Comparison of ENCODE assay signal across 25 cellular contexts in genomic region chr3:66702126-66702525, GRCh38.
DNase-seq lines count a peak whose midpoint lies in the region; ATAC-seq and TF ChIP-seq lines count a peak whose summit lies in the region.
"Had no signal": no experiment of that assay in that cellular context is flagged by ENCODE, and none has a peak within 500 bp of the region (broad histone marks: within the 10 kb centered on the region; RNA-seq: fewer than 3 reads in every experiment).

No MANE protein-coding gene starts in this region.

- TF ChIP-seq EP300 in esophagus muscularis mucosa (IDR thresholded peaks at IDR 0.05) (no peak), transverse colon (IDR thresholded peaks at IDR 0.05; ENCODE audit: low read depth) (peak; percentile 20)

- H3K27ac Mint-ChIP-seq in nephron = peak overlapping the region in 2 of 3 experiments; percentile 49 to 63
- no peak overlapping the region for H3K27ac Mint-ChIP-seq in activated CD4-positive, alpha-beta memory T cell treated with anti-CD3 and anti-CD28 coated beads, Interleukin-2, amount 10 ng/mL, durations not matched to agents 7 days and 5 days
- H3K27ac Mint-ChIP-seq: CD14-positive monocyte had no signal

- in situ Hi-C loops in transverse colon (cut with MboI; ENCODE audit: low pct_ligation_motif_present in 1 of 4, low pct_unique_long_range_greater_than_20kb in 1 of 4, low sequenced_read_pairs in 3 of 4) = no loop called here

- no peaks in the 10 kb centered on the region for H3K9me3 Mint-ChIP-seq in nephron
- H3K9me3 Mint-ChIP-seq in activated CD4-positive, alpha-beta memory T cell treated with anti-CD3 and anti-CD28 coated beads, Interleukin-2, amount 10 ng/mL, durations not matched to agents 7 days and 5 days = no peaks in the 10 kb centered on the region
- H3K9me3 Mint-ChIP-seq: CD8-positive, alpha-beta memory T cell had no signal

- no peak overlapping the region for H3K27ac ChIP-seq in OCI-LY7 (ENCODE audit: low read depth, low read length, poor library complexity, severe bottlenecking)
- H3K27ac ChIP-seq in esophagus muscularis mucosa (replicated peaks in 1 of 4) = peak overlapping the region; percentile 51 to 73 (median 58)
- H3K27ac ChIP-seq in transverse colon = peak overlapping the region in 3 of 4 donors; percentile 49 to 67 (median 67)

- BruUV-seq in OCI-LY7 (replicated peaks; lab: Mats Ljungman, UMichigan) = no TSS peak

- no peaks in the 10 kb centered on the region for H4K20me1 ChIP-seq in OCI-LY7 (ENCODE audit: insufficient read depth, low read length)

- TF ChIP-seq POLR2A in esophagus muscularis mucosa (IDR thresholded peaks at IDR 0.05; ENCODE audit: low read depth) (no peak), transverse colon (IDR thresholded peaks at IDR 0.05) (no peak)

- H3K36me3 Mint-ChIP-seq in nephron (ENCODE audit: low read depth) = no peaks in the 10 kb centered on the region
- H3K36me3 Mint-ChIP-seq in activated CD4-positive, alpha-beta memory T cell treated with anti-CD3 and anti-CD28 coated beads, Interleukin-2, amount 10 ng/mL, durations not matched to agents 7 days and 5 days (ENCODE audit: low read depth) = no peaks in the 10 kb centered on the region
- H3K36me3 Mint-ChIP-seq: CD14-positive monocyte; CD8-positive, alpha-beta memory T cell had no signal

- intact Hi-C loops in OCI-LY7 (cut with micrococcal nuclease; ENCODE audit: unreplicated experiment) (no loop called here), esophagus muscularis mucosa (cut with DNase I) (no loop called here), transverse colon (cut with DNase I; ENCODE audit: low total_unique reads) (loop anchor here (10.0 kb wide), 1 partner anchor 287 kb away; no protein-coding TSS in a partner anchor), cardiac septum (cut with DNase I) (no loop called here)

- peaks cover 8% of the 10 kb centered on the region for H3K4me1 ChIP-seq in OCI-LY7 (ENCODE audit: insufficient read depth, low read length, poor library complexity, severe bottlenecking)
- H3K4me1 ChIP-seq in esophagus muscularis mucosa = peaks cover 0 to 41% (median 34%) of the 10 kb centered on the region in 4 donors
- H3K4me1 ChIP-seq in transverse colon = no peaks in the 10 kb centered on the region
- H3K4me1 ChIP-seq: BE2C had no signal

- ATAC-seq in GM18498 (IDR thresholded peaks at IDR 0.05; ENCODE audit: unreplicated experiment) = no peak
- ATAC-seq in GM19452 (IDR thresholded peaks at IDR 0.05; ENCODE audit: unreplicated experiment) = no peak
- ATAC-seq: Panc1 had no signal

- 0 out of 2 replicates have a peak overlapping the region, but pooled peaks have one; percentile 23 for H3K4me2 ChIP-seq in OCI-LY7 (ENCODE audit: low read length)

- H3K9me2 ChIP-seq in OCI-LY7 (ENCODE audit: insufficient read depth, low read length) = 0 out of 2 replicates have a peak, but pooled peaks cover 4% of the 10 kb centered on the region

- no peaks in the 10 kb centered on the region for H3K36me3 ChIP-seq in OCI-LY7 (ENCODE audit: insufficient read depth, low read length)
- no peaks in the 10 kb centered on the region for H3K36me3 ChIP-seq in esophagus muscularis mucosa
- H3K36me3 ChIP-seq in transverse colon = no peaks in the 10 kb centered on the region
- H3K36me3 ChIP-seq: BE2C had no signal

- POLR2A ChIA-PET in OCI-LY7 (lab: Charles Lee) = no interaction called here
- POLR2A ChIA-PET in activated CD4-positive, alpha-beta memory T cell treated with anti-CD3 and anti-CD28 coated beads, Interleukin-2, amount 10 ng/mL, durations not matched to agents 7 days and 5 days (lab: Charles Lee) = no interaction called here

- H3K27me3 ChIP-seq in esophagus muscularis mucosa = no peaks in the 10 kb centered on the region
- no peaks in the 10 kb centered on the region for H3K27me3 ChIP-seq in transverse colon
- H3K27me3 ChIP-seq: BE2C had no signal

- WGBS in esophagus muscularis mucosa = 62% methylated on average over 3 of the region's 3 CpGs
- WGBS in transverse colon (ENCODE audit: low coverage in 1 of 2), 2 donors = 63 to 66% methylated on average over 2 to 3 of the region's 3 CpGs

- no peaks in the 10 kb centered on the region for H3K79me2 ChIP-seq in OCI-LY7 (ENCODE audit: insufficient read depth, low read depth, low read length)

- H3K4me3 Mint-ChIP-seq in nephron = no peak overlapping the region
- H3K4me3 Mint-ChIP-seq in activated CD4-positive, alpha-beta memory T cell treated with anti-CD3 and anti-CD28 coated beads, Interleukin-2, amount 10 ng/mL, durations not matched to agents 7 days and 5 days = no peak overlapping the region
- H3K4me3 Mint-ChIP-seq: CD14-positive monocyte; CD8-positive, alpha-beta memory T cell had no signal

- H3K4me3 ChIP-seq in OCI-LY7 (ENCODE audit: low read depth, low read length, poor library complexity, severe bottlenecking) = no peak overlapping the region
- no peak overlapping the region for H3K4me3 ChIP-seq in esophagus muscularis mucosa
- no peak overlapping the region for H3K4me3 ChIP-seq in transverse colon

- H3K9me3 ChIP-seq in OCI-LY7 (ENCODE audit: low read length) (no peaks in the 10 kb centered on the region), esophagus muscularis mucosa (no peaks in the 10 kb centered on the region), transverse colon (no peaks in the 10 kb centered on the region)
- H3K9me3 ChIP-seq: BE2C had no signal

- CTCF ChIA-PET in OCI-LY7 (lab: Charles Lee; ENCODE audit: unreplicated experiment) = no interaction called here
- CTCF ChIA-PET in activated CD4-positive, alpha-beta memory T cell treated with anti-CD3 and anti-CD28 coated beads, Interleukin-2, amount 10 ng/mL, durations not matched to agents 7 days and 5 days (lab: Charles Lee) = no interaction called here

- H3K27me3 Mint-ChIP-seq in nephron (ENCODE audit: low read depth) = no peaks in the 10 kb centered on the region
- peaks cover 1% of the 10 kb centered on the region for H3K27me3 Mint-ChIP-seq in activated CD4-positive, alpha-beta memory T cell treated with anti-CD3 and anti-CD28 coated beads, Interleukin-2, amount 10 ng/mL, durations not matched to agents 7 days and 5 days

- TF ChIP-seq CTCF in OCI-LY7 (conservative IDR thresholded peaks at IDR 0.05; ENCODE audit: low read length) = no peak
- TF ChIP-seq CTCF in esophagus muscularis mucosa (IDR thresholded peaks at IDR 0.05) = no peak
- TF ChIP-seq CTCF in nephron (IDR thresholded peaks at IDR 0.05; ENCODE audit: unreplicated experiment in 3 of 3) = no peak
- no peak for TF ChIP-seq CTCF in transverse colon (IDR thresholded peaks at IDR 0.05)

- H3K4me1 Mint-ChIP-seq in nephron = peaks cover 24% of the 10 kb centered on the region
- H3K4me1 Mint-ChIP-seq in activated CD4-positive, alpha-beta memory T cell treated with anti-CD3 and anti-CD28 coated beads, Interleukin-2, amount 10 ng/mL, durations not matched to agents 7 days and 5 days = no peaks in the 10 kb centered on the region
- H3K4me1 Mint-ChIP-seq: CD8-positive, alpha-beta memory T cell had no signal

- peak overlapping the region; percentile 63; the same call in 1 of the 2 replicates for H2AFZ ChIP-seq in OCI-LY7 (ENCODE audit: low read length)

- DNase-seq in OCI-LY7 (ENCODE audit: low spot score) (no peak), esophagus muscularis mucosa (ENCODE audit: extremely low spot score) (peak; percentile 89), transverse colon (peak; percentile 21), cardiac septum (ENCODE audit: low spot score) (no peak)
- DNase-seq in activated CD4-positive, alpha-beta memory T cell treated with anti-CD3 and anti-CD28 coated beads, Interleukin-2, amount 10 ng/mL, durations not matched to agents 7 days and 5 days = no peak
- DNase-seq: BE2C; Calu3; CD8-positive, alpha-beta memory T cell; DMS79 treated with DMSO at 0.1 percent for 48 hours; GF-D8; GOT3; HCEC 1CT; KG1; NCI-H1048; NCI-H1417; NCI-H1694; NCI-H2029 treated with DMSO at 0.1 percent for 48 hours; NCI-H446 treated with DMSO at 0.1 percent for 48 hours; NCI-H526 treated with DMSO at 0.1 percent for 48 hours; SHP77 treated with DMSO at 0.1 percent for 48 hours had no signal

Comparison
In these comparisons a context has a peak if more than half of its experiments do, and no peak if none do; other contexts are left out.
1. DNase-seq: peak in esophagus muscularis mucosa (single experiment) and transverse colon (single experiment); none in OCI-LY7 (single experiment), activated CD4-positive, alpha-beta memory T cell treated with anti-CD3 and anti-CD28 coated beads, Interleukin-2, amount 10 ng/mL, durations not matched to agents 7 days and 5 days (single experiment) and cardiac septum (single experiment).